ENCODE assay signal across 1 cellular context in genomic region chr9:89304479-89305188, GRCh38.
TF ChIP-seq lines count a peak whose summit lies in the region.

No MANE protein-coding gene starts in this region.

TF ChIP-seq in K562, 482 proteins besides CTCF, POLR2A, EP300 and RAD21:
- TF ChIP-seq NCOA6 (IDR thresholded peaks at IDR 0.05) = no peak
- peak; percentile 51; the same call in 1 of the 2 replicates for TF ChIP-seq HMBOX1 (IDR thresholded peaks at IDR 0.05)
TF ChIP-seq in K562: peak in this region for 1.
